ENCODE assay signal across 1 cellular context in genomic region chr13:106118996-106119395, GRCh38.
TF ChIP-seq lines count a peak whose summit lies in the region.

No MANE protein-coding gene starts in this region.

TF ChIP-seq in WTC11, 78 proteins besides CTCF, POLR2A, EP300 and RAD21 (continued from another document):
- TF ChIP-seq ZSCAN18 (CRISPR knock-in tag; IDR thresholded peaks at IDR 0.05), result no peak
- TF ChIP-seq SP1 (CRISPR knock-in tag; conservative IDR thresholded peaks at IDR 0.05), result no peak
- TF ChIP-seq MAX (CRISPR knock-in tag; IDR thresholded peaks at IDR 0.05), result no peak
